10 cellular contexts compared by ENCODE assay signal in genomic region chr4:3302164-3302785, GRCh38. TPM values are rescaled to one million over a fixed set of nuclear protein-coding genes. Genes with fewer than 3 reads are reported as not detected.
DNase-seq lines count a peak whose midpoint lies in the region; ATAC-seq, FAIRE-seq and TF ChIP-seq lines count a peak whose summit lies in the region.
"Had no signal": no experiment of that assay in that cellular context is flagged by ENCODE, and none has a peak within 500 bp of the region (broad histone marks: within the 10 kb centered on the region; RNA-seq: fewer than 3 reads in every experiment).

No MANE protein-coding gene starts in this region.

- in situ Hi-C loops in GM12878 (cut with MboI), result no loop called here

- BruUV-seq in GM12878 (replicated peaks; lab: Mats Ljungman, UMichigan), result no TSS peak

- intact Hi-C loops in GM12878 (cut with micrococcal nuclease; ENCODE audit: unreplicated experiment), result no loop called here

- H3K4me1 Mint-ChIP-seq in chondrocyte (ENCODE audit: low read depth), result peaks cover 25% of the 10 kb centered on the region

- no peak overlapping the region for H3K4me3 Mint-ChIP-seq in chondrocyte (ENCODE audit: unreplicated experiment)

- ATAC-seq in GM18511 (IDR thresholded peaks at IDR 0.05; ENCODE audit: unreplicated experiment), result peak; percentile 48
- peak; percentile 93 to 94 for ATAC-seq in activated CD4-positive, CD25-positive, alpha-beta regulatory T cell treated with anti-CD3 and anti-CD28 coated beads, Interleukin-2, amount 50 U/mL, for 24 hours
- peak; percentile 88 for ATAC-seq in GM12878
- ATAC-seq: left colon had no signal

- no peaks in the 10 kb centered on the region for H3K36me3 ChIP-seq in GM12878 (ENCODE audit: control insufficient read depth in 2 of 2, insufficient read depth in 2 of 2, low read length in 1 of 2)

- no peaks in the 10 kb centered on the region for H3K27me3 Mint-ChIP-seq in chondrocyte (ENCODE audit: low read depth)

- no peaks in the 10 kb centered on the region for H3K79me2 ChIP-seq in GM12878 (ENCODE audit: control insufficient read depth, insufficient read depth, low read length)

- no peaks in the 10 kb centered on the region for H3K27me3 ChIP-seq in GM12878 (replicated peaks in 1 of 2; ENCODE audit: control insufficient read depth in 2 of 2, insufficient read depth in 2 of 2, low read length in 1 of 2)

- H2AFZ ChIP-seq in GM12878 (ENCODE audit: control insufficient read depth, low read depth, low read length), result peak overlapping the region; percentile 61

- 0 out of 4 replicates have a peak, but pooled peaks of 1 of the 2 experiments have one; percentile 35 for TF ChIP-seq EP300 in GM12878 (IDR thresholded peaks at IDR 0.05; ENCODE audit: borderline replicate concordance in 1 of 2, control insufficient read depth in 1 of 2, low read depth in 2 of 2, low read length in 2 of 2)

- CTCF ChIA-PET in GM12878 (lab: Yijun Ruan, JAX), result no interaction called here

- peak; percentile 32; the same call in 1 of the 2 replicates for TF ChIP-seq POLR2A in GM12878 (IDR thresholded peaks at IDR 0.05; ENCODE audit: low read depth, low read length)

- TF ChIP-seq RAD21 in GM12878 (IDR thresholded peaks at IDR 0.05; ENCODE audit: insufficient read depth, low read depth, low read length), result no peak

- POLR2A ChIA-PET in GM12878 (lab: Charles Lee), result no interaction called here

- H3K4me3 ChIP-seq in GM12878, result no peak overlapping the region

- RAD21 ChIA-PET in GM12878 (lab: Charles Lee; ENCODE audit: unreplicated experiment), result no interaction called here

- WGBS in GM12878 (ENCODE audit: insufficient coverage, insufficient replicate concordance, low lambda C conversion rate, missing lambda C conversion rate), result 26% methylated on average over 17 of the region's 17 CpGs

- H3K4me1 ChIP-seq in GM12878 (ENCODE audit: control insufficient read depth, insufficient read depth, low read length), result peaks cover 16% of the 10 kb centered on the region

- no peak overlapping the region for H3K27ac ChIP-seq in GM12878 (ENCODE audit: control insufficient read depth, insufficient read depth)

- no peaks in the 10 kb centered on the region; the same call in 2 of the 3 replicates for H3K9me3 ChIP-seq in GM12878 (replicated peaks; ENCODE audit: control insufficient read depth, insufficient read depth, low read length)

- H3K9me3 Mint-ChIP-seq in chondrocyte (ENCODE audit: low read depth), result peaks cover 12% of the 10 kb centered on the region

- peak overlapping the region; percentile 44; the same call in 1 of the 2 replicates for H3K4me2 ChIP-seq in GM12878 (ENCODE audit: control insufficient read depth, insufficient read depth)

- no peak for FAIRE-seq in GM12878 (lab: Jason Lieb, UNC)
- FAIRE-seq: TTC549 had no signal

- SMC1A ChIA-PET in GM12878 (lab: Charles Lee; ENCODE audit: uncharacterized antibody, unreplicated experiment), result interaction anchor here (1.3 to 1.9 kb wide), 3 partner anchors 11 to 32 kb away, joined by 4 to 5 read pairs (median 4); no protein-coding TSS in a partner anchor

- no peak for TF ChIP-seq CTCF in GM12878 (IDR thresholded peaks at IDR 0.05 in 2 of 3, conservative IDR thresholded peaks at IDR 0.05 in 1 of 3; ENCODE audit: control insufficient read depth in 2 of 3, extremely low read depth in 1 of 3, insufficient read depth in 1 of 3, low read depth in 3 of 3, low read length in 3 of 3)
- TF ChIP-seq CTCF in chondrocyte (IDR thresholded peaks at IDR 0.05), result no peak

- no peak overlapping the region for H3K27ac Mint-ChIP-seq in chondrocyte (ENCODE audit: unreplicated experiment)

- H3K36me3 Mint-ChIP-seq in chondrocyte (ENCODE audit: low read depth), result peaks cover 5% of the 10 kb centered on the region

- DNase-seq in GM12878 (ENCODE audit: low read depth, low spot score), result peak; percentile 21
- DNase-seq in stimulated activated CD4-positive, alpha-beta T cell treated with anti-CD3 and anti-CD28 coated beads, Interleukin-4, amount 100 ng/mL, for 4 hours, result peak; percentile 44 to 61
- DNase-seq in NCI-H1417 treated with DMSO at 0.1 percent for 48 hours (lab: John Stamatoyannopoulos, UW), result no peak
- no peak for DNase-seq in cortex of kidney (lab: John Stamatoyannopoulos, UW)
- no peak for DNase-seq in NCI-H82 (lab: John Stamatoyannopoulos, UW)
- DNase-seq in chondrocyte (ENCODE audit: low spot score), result no peak
- DNase-seq: left colon had no signal

- peak overlapping the region; percentile 29; the same call in 1 of the 2 replicates for H3K9ac ChIP-seq in GM12878 (ENCODE audit: control insufficient read depth, insufficient read depth, low read length)

- H4K20me1 ChIP-seq in GM12878 (ENCODE audit: control insufficient read depth, insufficient read depth), result no peaks in the 10 kb centered on the region

TF ChIP-seq in GM12878, 131 proteins besides CTCF, POLR2A, EP300 and RAD21 (continues in another document):
- TF ChIP-seq IKZF2 (IDR thresholded peaks at IDR 0.05), result no peak; a peak in 1 of 4 replicates
- no peak for TF ChIP-seq ELK1 (IDR thresholded peaks at IDR 0.05; ENCODE audit: low read depth, low read length)
- TF ChIP-seq NR2C1 (IDR thresholded peaks at IDR 0.05), result no peak
- no peak for TF ChIP-seq ASH2L (IDR thresholded peaks at IDR 0.05; ENCODE audit: borderline replicate concordance, low read depth)
- peak; percentile 20; the same call in 1 of the 2 replicates for TF ChIP-seq CBFB (IDR thresholded peaks at IDR 0.05; ENCODE audit: low read depth)
- TF ChIP-seq POLR2AphosphoS5 (IDR thresholded peaks at IDR 0.05; ENCODE audit: low read length), result no peak

RNA-seq across cellular contexts. Expression of gene RGS12, which starts 9.5 kb away (rescaled TPM):
- 15.5 and 31.9 TPM in 2 replicates for total RNA-seq in GM12878 (2013; cell fraction: nucleolus; rRNA removed)
- total RNA-seq in GM12878 (2014; rRNA removed) (0.51 and 0.76 TPM in 2 replicates), GM12878 (2014; rRNA removed; fragmentation: Illumina TruSeq; extraction: Trizol) (0.41 and 1.1 TPM in 2 replicates), GM12878 (2021) (0.85 and 2.2 TPM in 2 replicates), chondrocyte (19.0 to 24.2 TPM (median 19.3 TPM) in 3 replicates)
- polyA plus RNA-seq in GM12878 (2011; ENCODE audit: low read depth), result 0.96 TPM
- polyA plus RNA-seq in GM12878 (2011; rRNA removed) (0.37 and 0.39 TPM in 2 replicates), GM12878 (2014; fragmentation: Illumina TruSeq; extraction: Trizol) (0.06 and 0.40 TPM in 2 replicates), GM12878 (2014; fragmentation: Nextera tagmentation; extraction: Ambion mirVana) (under 1 TPM; 0.02 to 0.07 TPM), GM12878 (2014; rRNA removed) (0.28 and 0.96 TPM in 2 replicates), GM12878 (2016; fragmentation: Nextera tagmentation; extraction: Ambion mirVana) (1 to 10 TPM in 1 of 2 experiments, under 1 TPM in 1; 0.99 to 1.2 TPM)
- 0.13 and 0.90 TPM in 2 replicates for polyA plus RNA-seq in GM12878 (2011; cell fraction: cytosol; rRNA removed)
- 2.2 and 2.7 TPM in 2 replicates for polyA plus RNA-seq in GM12878 (2011; cell fraction: nucleus; rRNA removed)
- 2.4 and 2.6 TPM in 2 replicates for polyA plus RNA-seq in GM12878 (2012)
- 0.22 and 0.98 TPM in 2 replicates for polyA minus RNA-seq in GM12878 (2011; rRNA and poly(A)+ RNA removed)
- 0.53 TPM in 1 of 2 replicates, not detected in the other for polyA minus RNA-seq in GM12878 (2011; cell fraction: cytosol; rRNA and poly(A)+ RNA removed)
- 1.7 and 1.8 TPM in 2 replicates for polyA minus RNA-seq in GM12878 (2011; cell fraction: nucleus; rRNA and poly(A)+ RNA removed)

RNA-seq across cellular contexts. Expression of gene MSANTD1, which starts 53.3 kb away (rescaled TPM):
- 3.4 and 3.6 TPM in 2 replicates for total RNA-seq in GM12878 (2013; cell fraction: nucleolus; rRNA removed)
- total RNA-seq in GM12878 (2014; rRNA removed), result 0.11 and 0.28 TPM in 2 replicates
- total RNA-seq in GM12878 (2014; rRNA removed; fragmentation: Illumina TruSeq; extraction: Trizol), result 0.14 and 0.22 TPM in 2 replicates
- 0.37 and 0.87 TPM in 2 replicates for total RNA-seq in GM12878 (2021)
- polyA plus RNA-seq in GM12878 (2011; ENCODE audit: low read depth), result 0.16 TPM
- 0.04 and 0.11 TPM in 2 replicates for polyA plus RNA-seq in GM12878 (2011; rRNA removed)
- 0.04 and 0.10 TPM in 2 replicates for polyA plus RNA-seq in GM12878 (2011; cell fraction: cytosol; rRNA removed)
- polyA plus RNA-seq in GM12878 (2011; cell fraction: nucleus; rRNA removed), result 2.0 and 2.1 TPM in 2 replicates
- 0.38 and 0.49 TPM in 2 replicates for polyA plus RNA-seq in GM12878 (2012)
- 0.07 TPM in 1 of 2 replicates, not detected in the other for polyA plus RNA-seq in GM12878 (2014; fragmentation: Illumina TruSeq; extraction: Trizol)
- not detected for polyA plus RNA-seq in GM12878 (2014; fragmentation: Nextera tagmentation; extraction: Ambion mirVana)
- 0.22 and 0.38 TPM in 2 replicates for polyA plus RNA-seq in GM12878 (2014; rRNA removed)
- polyA plus RNA-seq in GM12878 (2016; fragmentation: Nextera tagmentation; extraction: Ambion mirVana), result under 1 TPM; 0.21 to 0.55 TPM
- polyA minus RNA-seq in GM12878 (2011; rRNA and poly(A)+ RNA removed), result 0.59 and 0.62 TPM in 2 replicates
- polyA minus RNA-seq in GM12878 (2011; cell fraction: cytosol; rRNA and poly(A)+ RNA removed), result not detected in 2 replicates
- 1.3 and 3.3 TPM in 2 replicates for polyA minus RNA-seq in GM12878 (2011; cell fraction: nucleus; rRNA and poly(A)+ RNA removed)
- 0.55 to 1.7 TPM (median 0.64 TPM) in 3 replicates for total RNA-seq in chondrocyte

Comparison
In these comparisons a context has a peak if more than half of its experiments do, and no peak if none do; other contexts are left out.
1. DNase-seq: peak in GM12878 (single experiment) and stimulated activated CD4-positive, alpha-beta T cell treated with anti-CD3 and anti-CD28 coated beads, Interleukin-4, amount 100 ng/mL, for 4 hours (2 of 2); none in NCI-H1417 treated with DMSO at 0.1 percent for 48 hours (single experiment), cortex of kidney (single experiment), NCI-H82 (single experiment) and chondrocyte (single experiment).
2. Peak in every context shown above with its lines, with median percentiles within 50 percentile points of each other: ATAC-seq.